1 cellular context compared by ENCODE assay signal in genomic region chr16:53105565-53105964, GRCh38.
TF ChIP-seq lines count a peak whose summit lies in the region.

No MANE protein-coding gene starts in this region.

TF ChIP-seq in K562, 482 proteins besides CTCF, POLR2A, EP300 and RAD21 (continued from another document):
- TF ChIP-seq MNT (conservative IDR thresholded peaks at IDR 0.05): no peak
- 0 out of 2 replicates have a peak, but pooled peaks have one; percentile 29 for TF ChIP-seq ZNF384 (IDR thresholded peaks at IDR 0.05; ENCODE audit: low read depth, low read length)
- TF ChIP-seq TEAD1 (CRISPR knock-in tag; IDR thresholded peaks at IDR 0.05): no peak
- TF ChIP-seq CBFA2T3 (IDR thresholded peaks at IDR 0.05): peak; percentile 60
- no peak for TF ChIP-seq FOXM1 (IDR thresholded peaks at IDR 0.05; ENCODE audit: low read depth)
- TF ChIP-seq FOXM1 (CRISPR knock-in tag; IDR thresholded peaks at IDR 0.05; ENCODE audit: low read depth): no peak
- no peak for TF ChIP-seq CBX1 (IDR thresholded peaks at IDR 0.05; ENCODE audit: low read depth)
- no peak for TF ChIP-seq ZFX (CRISPR knock-in tag; IDR thresholded peaks at IDR 0.05)
- no peak for TF ChIP-seq TFE3 (CRISPR knock-in tag; IDR thresholded peaks at IDR 0.05)
- no peak for TF ChIP-seq ZC3H11A (IDR thresholded peaks at IDR 0.05; ENCODE audit: low read depth, low read length)
- TF ChIP-seq ZNF263 (CRISPR knock-in tag; IDR thresholded peaks at IDR 0.05; ENCODE audit: borderline replicate concordance): no peak
- TF ChIP-seq ZNF408 (CRISPR knock-in tag; IDR thresholded peaks at IDR 0.05; ENCODE audit: low read depth): no peak
- no peak for TF ChIP-seq SIX5 (IDR thresholded peaks at IDR 0.05; ENCODE audit: borderline replicate concordance in 1 of 2, insufficient read depth in 1 of 2, low read depth in 1 of 2, low read length in 2 of 2)
- no peak for TF ChIP-seq KLF13 (tag; IDR thresholded peaks at IDR 0.05; ENCODE audit: borderline replicate concordance, low read depth)
- TF ChIP-seq CEBPB (tag; IDR thresholded peaks at IDR 0.05): no peak
- TF ChIP-seq LEF1 (IDR thresholded peaks at IDR 0.05): peak; percentile 31; the same call in 1 of the 2 replicates
- no peak for TF ChIP-seq ZKSCAN1 (IDR thresholded peaks at IDR 0.05; ENCODE audit: low read depth, low read length)
- no peak for TF ChIP-seq ATF3 (IDR thresholded peaks at IDR 0.05)
- no peak for TF ChIP-seq ATF3 (CRISPR knock-in tag; conservative IDR thresholded peaks at IDR 0.05)
- TF ChIP-seq FOXK2 (conservative IDR thresholded peaks at IDR 0.05 in 1 of 2, IDR thresholded peaks at IDR 0.05 in 1 of 2; ENCODE audit: low read depth in 2 of 2): no peak
- no peak for TF ChIP-seq MXD1 (CRISPR knock-in tag; IDR thresholded peaks at IDR 0.05; ENCODE audit: borderline replicate concordance, poor library complexity, severe bottlenecking)
- no peak for TF ChIP-seq ZNF77 (CRISPR knock-in tag; IDR thresholded peaks at IDR 0.05)
